25 cellular contexts compared by ENCODE assay signal in genomic region chr1:3463408-3463811, GRCh38. TPM values are rescaled to one million over a fixed set of nuclear protein-coding genes. Genes with fewer than 3 reads are reported as not detected.
DNase-seq lines count a peak whose midpoint lies in the region; ATAC-seq, FAIRE-seq and TF ChIP-seq lines count a peak whose summit lies in the region.
"Had no signal": no experiment of that assay in that cellular context is flagged by ENCODE, and none has a peak within 500 bp of the region (broad histone marks: within the 10 kb centered on the region; RNA-seq: fewer than 3 reads in every experiment).

No MANE protein-coding gene starts in this region.

- DNase-seq in Right ventricle myocardium superior (peak; percentile 5), cardiac septum (ENCODE audit: low spot score) (no peak), glutamatergic neuron (peak; percentile 14), lower lobe of right lung (peak; percentile 34), aorta (peak; percentile 30 to 60), small intestine (no peak)
- DNase-seq: AML-193, DMS53, EL, GF-D8, IMR-90, MV-4-11, NCI-H1105 treated with DMSO at 0.1 percent for 48 hours, NCI-H1694 treated with DMSO at 0.1 percent for 48 hours, NCI-H446, NCI-H526, OCI-M1, SIG-M5 had no signal

- H3K4me1 Mint-ChIP-seq in glutamatergic neuron (ENCODE audit: low read depth, unreplicated experiment): peaks cover 15% of the 10 kb centered on the region

- H3K4me3 ChIP-seq in lower lobe of right lung: no peak overlapping the region
- H3K4me3 ChIP-seq in aorta (ENCODE audit: low read length in 2 of 2): no peak overlapping the region
- H3K4me3 ChIP-seq in small intestine (ENCODE audit: low read depth in 1 of 2, low read length in 2 of 2): no peak overlapping the region

- peaks cover 4% of the 10 kb centered on the region for H3K27me3 Mint-ChIP-seq in glutamatergic neuron (ENCODE audit: unreplicated experiment)

- H3K4me3 Mint-ChIP-seq in glutamatergic neuron (ENCODE audit: unreplicated experiment): no peak overlapping the region

- FAIRE-seq in small intestine (lab: Jason Lieb, UNC): no peak
- FAIRE-seq: GM19239, HTR-8/SVneo had no signal

- H3K27me3 ChIP-seq in lower lobe of right lung (ENCODE audit: low read depth) (no peaks in the 10 kb centered on the region), aorta (ENCODE audit: control insufficient read depth in 1 of 2, insufficient read depth in 2 of 2, low read length in 1 of 2) (no peaks in the 10 kb centered on the region), small intestine (ENCODE audit: control insufficient read depth in 2 of 2, insufficient read depth in 2 of 2, low read length in 2 of 2) (no peaks in the 10 kb centered on the region)

- TF ChIP-seq CTCF in glutamatergic neuron (IDR thresholded peaks at IDR 0.05; ENCODE audit: partially characterized antibody, unreplicated experiment) (no peak), lower lobe of right lung (IDR thresholded peaks at IDR 0.05) (no peak)

- no peak overlapping the region for H3K27ac Mint-ChIP-seq in glutamatergic neuron (ENCODE audit: unreplicated experiment)

- H3K36me3 ChIP-seq in lower lobe of right lung (no peaks in the 10 kb centered on the region), aorta (ENCODE audit: control insufficient read depth in 1 of 2, insufficient read depth in 2 of 2, low read length in 1 of 2) (no peaks in the 10 kb centered on the region), small intestine (ENCODE audit: control insufficient read depth in 2 of 2, insufficient read depth in 2 of 2, low read length in 2 of 2) (peaks cover 3 to 5% of the 10 kb centered on the region in 2 donors)

- peaks cover 1% of the 10 kb centered on the region for H3K9me3 Mint-ChIP-seq in glutamatergic neuron (ENCODE audit: unreplicated experiment)

- intact Hi-C loops in Right ventricle myocardium superior (cut with DNase I): no loop called here
- intact Hi-C loops in cardiac septum (cut with DNase I): no loop called here
- intact Hi-C loops in lower lobe of right lung (cut with DNase I): no loop called here
- intact Hi-C loops in aorta (cut with DNase I): no loop called here

- WGBS in aorta, 2 donors: 84 to 88% methylated on average over 19 to 20 of the region's 20 CpGs
- 88 to 91% (median 91%) methylated on average over 20 of the region's 20 CpGs for WGBS in small intestine, 3 donors

- no peak for TF ChIP-seq POLR2A in GM18505 (IDR thresholded peaks at IDR 0.05; ENCODE audit: borderline replicate concordance, extremely low read depth, insufficient read depth, insufficient read length)

- ATAC-seq in Right ventricle myocardium superior (ENCODE audit: poor library complexity) (no peak), lower lobe of right lung (no peak), aorta (ENCODE audit: low FRiP score) (no peak), GM18505 (IDR thresholded peaks at IDR 0.05; ENCODE audit: unreplicated experiment) (no peak), HG03565 (IDR thresholded peaks at IDR 0.05; ENCODE audit: unreplicated experiment) (no peak)

- H3K9me3 ChIP-seq in lower lobe of right lung (no peaks in the 10 kb centered on the region), aorta (ENCODE audit: control insufficient read depth, low read length) (no peaks in the 10 kb centered on the region), small intestine (ENCODE audit: control insufficient read depth, low read depth) (no peaks in the 10 kb centered on the region)

- no peaks in the 10 kb centered on the region for H3K36me3 Mint-ChIP-seq in glutamatergic neuron (ENCODE audit: unreplicated experiment)

- H3K4me1 ChIP-seq in lower lobe of right lung: no peaks in the 10 kb centered on the region
- no peaks in the 10 kb centered on the region for H3K4me1 ChIP-seq in aorta (ENCODE audit: control insufficient read depth in 1 of 2, insufficient read depth in 2 of 2, low read length in 2 of 2)
- no peaks in the 10 kb centered on the region for H3K4me1 ChIP-seq in small intestine (ENCODE audit: control insufficient read depth in 2 of 2, insufficient read depth in 1 of 2, low read depth in 1 of 2, low read length in 1 of 2)

- H3K27ac ChIP-seq in lower lobe of right lung: no peak overlapping the region
- H3K27ac ChIP-seq in aorta (ENCODE audit: low read depth in 1 of 2, low read length in 2 of 2): no peak overlapping the region
- H3K27ac ChIP-seq in small intestine (ENCODE audit: low read depth in 1 of 2, low read length in 1 of 2): no peak overlapping the region
- H3K27ac ChIP-seq: C4-2B, KMS-11 had no signal

RNA-seq across cellular contexts. Expression of gene ARHGEF16, which starts 8.9 kb away (rescaled TPM):
- 0.89 TPM for total RNA-seq in Right ventricle myocardium superior
- total RNA-seq in cardiac septum: 0.57 TPM
- 0.34 TPM for total RNA-seq in glutamatergic neuron (ENCODE audit: unreplicated experiment)
- total RNA-seq in lower lobe of right lung: 10.6 TPM
- total RNA-seq in aorta: 1 to 10 TPM in 1 of 2 donors, under 1 TPM in 1; 0.62 to 1.4 TPM
- polyA plus RNA-seq in aorta: 1 to 10 TPM in 1 of 2 donors, not detected in 1; 8.8 TPM
- polyA plus RNA-seq in small intestine: 100 to 1,000 TPM in 2 of 3 donors, 10 to 100 TPM in 1; 31.0 to 121 (median 117) TPM
- polyA plus RNA-seq: AG04450 had no signal

Comparison
In these comparisons a context has a peak if more than half of its experiments do, and no peak if none do; other contexts are left out.
1. DNase-seq: peak in Right ventricle myocardium superior (single experiment), glutamatergic neuron (single experiment), lower lobe of right lung (single experiment) and aorta (2 of 2); none in cardiac septum (single experiment) and small intestine (single experiment).